9 cellular contexts compared by ENCODE assay signal in the genomic region with DNA sequence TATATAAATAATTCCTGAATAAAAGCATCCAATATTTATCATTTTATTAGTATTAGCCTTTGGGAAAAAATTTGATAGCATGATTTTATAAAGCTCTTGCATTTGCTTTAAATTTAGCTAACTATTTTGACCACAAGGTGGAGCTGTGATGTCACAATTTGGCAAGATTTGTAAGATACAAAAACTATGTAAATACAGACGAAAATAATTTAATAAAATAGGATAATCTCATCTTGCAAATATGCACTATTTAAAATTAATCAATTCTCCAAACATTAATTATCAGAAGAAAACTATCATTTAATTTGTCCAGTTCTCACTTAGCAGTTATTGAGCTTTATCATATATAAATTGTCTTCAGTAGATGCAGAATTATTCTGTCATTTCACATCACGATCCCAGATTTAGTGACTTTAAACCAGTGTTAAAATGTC.
DNase-seq lines count a peak whose midpoint lies in the region; ATAC-seq and TF ChIP-seq lines count a peak whose summit lies in the region.
"Had no signal": no experiment of that assay in that cellular context is flagged by ENCODE, and none has a peak within 500 bp of the region (broad histone marks: within the 10 kb centered on the region; RNA-seq: fewer than 3 reads in every experiment).

No MANE protein-coding gene starts in this region.

- no peak overlapping the region for H3K27ac ChIP-seq in brain microvascular endothelial cell

- H3K27me3 ChIP-seq in brain microvascular endothelial cell (replicated peaks), result no peaks in the 10 kb centered on the region

- DNase-seq in AG09309 (ENCODE audit: low read depth), result peak; percentile 35
- DNase-seq in GM10266 (ENCODE audit: extremely low spot score), result no peak
- peak; percentile 62 for DNase-seq in NCI-H2107 treated with DMSO at 0.1 percent for 48 hours (lab: John Stamatoyannopoulos, UW; ENCODE audit: unreplicated experiment)
- DNase-seq in brain microvascular endothelial cell, result peak; percentile 41
- DNase-seq in lung microvascular endothelial cell (ENCODE audit: low read depth in 2 of 2), result peak; percentile 78 to 87

- ATAC-seq in HG02571 (IDR thresholded peaks at IDR 0.05; ENCODE audit: unreplicated experiment) (no peak), HG03196 (IDR thresholded peaks at IDR 0.05; ENCODE audit: unreplicated experiment) (no peak), GM19455 (IDR thresholded peaks at IDR 0.05; ENCODE audit: unreplicated experiment) (no peak)
- ATAC-seq: mucosa of descending colon had no signal

- TF ChIP-seq CTCF in AG09309 (IDR thresholded peaks at IDR 0.05; ENCODE audit: control insufficient read depth, insufficient read depth, low read depth, low read length, missing control alignments) (peak; percentile 48), GM10266 (IDR thresholded peaks at IDR 0.05; ENCODE audit: control insufficient read depth, insufficient read depth, low read depth, missing control alignments) (peak; percentile 62), brain microvascular endothelial cell (IDR thresholded peaks at IDR 0.05; ENCODE audit: low read depth, low read length, missing control alignments) (peak; percentile 52)

- in situ Hi-C loops in brain microvascular endothelial cell (cut with HindIII; ENCODE audit: low pct_ligation_motif_present, low sequenced_read_pairs), result no loop called here

- H3K4me3 ChIP-seq in AG09309 (ENCODE audit: control insufficient read depth, low read depth, low read length) (no peak overlapping the region), brain microvascular endothelial cell (ENCODE audit: low read depth, low read length) (no peak overlapping the region)
- H3K4me3 ChIP-seq: mucosa of descending colon had no signal

- H3K36me3 ChIP-seq in brain microvascular endothelial cell (replicated peaks), result peaks cover 34% of the 10 kb centered on the region
